ENCODE assay signal across 1 cellular context in genomic region chr4:143431526-143432257, GRCh38.
TF ChIP-seq lines count a peak whose summit lies in the region.

No MANE protein-coding gene starts in this region.

TF ChIP-seq in GM23338, 12 proteins besides CTCF, POLR2A, EP300 and RAD21 (continued from another document):
- TF ChIP-seq ZNF462 (CRISPR knock-in tag; IDR thresholded peaks at IDR 0.05) (no peak), ZNF114 (CRISPR knock-in tag; IDR thresholded peaks at IDR 0.05) (no peak), ETS1 (IDR thresholded peaks at IDR 0.05) (no peak), EZH2phosphoT487 (IDR thresholded peaks at IDR 0.05; ENCODE audit: unreplicated experiment) (no peak), CREB1 (CRISPR knock-in tag; IDR thresholded peaks at IDR 0.05; ENCODE audit: low read depth) (no peak), NANOG (IDR thresholded peaks at IDR 0.05; ENCODE audit: borderline replicate concordance) (no peak)
